22 cellular contexts compared by ENCODE assay signal in the genomic region with DNA sequence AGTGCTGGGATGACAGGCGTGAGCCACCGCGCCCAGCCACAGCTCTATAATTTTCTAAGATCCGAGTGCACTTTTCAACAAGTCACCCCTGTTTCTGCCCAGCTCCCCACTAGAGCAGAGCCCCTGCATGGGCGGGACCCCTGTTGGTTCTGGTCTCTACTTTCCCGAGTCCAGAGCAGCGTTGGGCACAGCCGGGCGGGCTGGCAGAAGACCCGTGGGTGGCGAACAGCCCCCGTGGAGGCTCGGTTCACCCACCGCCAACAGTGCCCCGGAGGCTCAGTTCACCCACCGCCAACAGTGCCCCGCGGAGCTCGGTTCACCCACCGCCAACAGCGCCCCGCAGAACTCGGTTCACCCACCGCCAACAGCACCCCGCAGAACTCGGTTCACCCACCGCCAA. TPM values are rescaled to one million over a fixed set of nuclear protein-coding genes. Genes with fewer than 3 reads are reported as not detected.
"Had no signal": no experiment of that assay in that cellular context is flagged by ENCODE, and none has a peak within 500 bp of the region (broad histone marks: within the 10 kb centered on the region; RNA-seq: fewer than 3 reads in every experiment).

No MANE protein-coding gene starts in this region.

- H3K36me3 Mint-ChIP-seq: activated naive CD4-positive, alpha-beta T cell treated with anti-CD3 and anti-CD28 coated beads, Interleukin-2, amount 50 U/mL, for 72 hours had no signal

- H3K9me3 Mint-ChIP-seq: activated naive CD4-positive, alpha-beta T cell treated with anti-CD3 and anti-CD28 coated beads, Interleukin-2, amount 50 U/mL, for 72 hours; T-helper 2 cell treated with Interferon-gamma antibody and Interleukin-4, amounts not matched to agents 5 μg/mL and 100 μg/mL, for 36 hours had no signal

- H3K36me3 ChIP-seq: left lung, neutrophil, ovary, spleen had no signal

- H3K4me1 ChIP-seq: body of pancreas had no signal

- H3K9me3 ChIP-seq: body of pancreas, left lung, neutrophil, ovary had no signal

- ATAC-seq: activated CD8-positive, alpha-beta T cell treated with anti-CD3 and anti-CD28 coated beads, Interleukin-2, amount 10 ng/mL, durations not matched to agents 7 days and 5 days; activated naive CD4-positive, alpha-beta T cell treated with anti-CD3 and anti-CD28 coated beads, Interleukin-2, amount 50 U/mL, for 72 hours; activated T-cell treated with anti-CD3 and anti-CD28 coated beads, Interleukin-2, amount 50 U/mL, for 72 hours; body of pancreas; left lung had no signal

- H3K27ac ChIP-seq: body of pancreas, epithelial cell of prostate, left lung, neutrophil, ovary, spleen had no signal

- H3K4me1 Mint-ChIP-seq: mesothelial cell of epicardium had no signal

- H3K27me3 Mint-ChIP-seq: activated B cell treated with CpG ODN at 0.5 μM for 24 hours had no signal

- DNase-seq: activated B cell treated with CpG ODN at 0.5 μM for 24 hours; activated CD4-positive, alpha-beta T cell treated with anti-CD3 and anti-CD28 coated beads, Interleukin-2, amount 50 U/mL, for 1 hour; activated CD8-positive, alpha-beta T cell treated with anti-CD3 and anti-CD28 coated beads, Interleukin-2, amount 10 ng/mL, durations not matched to agents 7 days and 5 days; activated naive CD4-positive, alpha-beta T cell; activated T-cell treated with anti-CD3 and anti-CD28 coated beads for 4 hours; activated T-cell treated with anti-CD3 and anti-CD28 coated beads, Interleukin-2, amount 50 U/mL, for 72 hours; body of pancreas; effector CD8-positive, alpha-beta T cell; naive B cell; nephron progenitor cell; ovary; retina; spleen; stimulated activated naive CD4-positive, alpha-beta T cell; T-helper 1 cell; trophoblast cell had no signal

- H3K4me3 ChIP-seq: body of pancreas, left lung, ovary, spleen had no signal

- H3K4me3 Mint-ChIP-seq: activated B cell treated with CpG ODN at 0.5 μM for 24 hours; activated CD8-positive, alpha-beta T cell treated with anti-CD3 and anti-CD28 coated beads, Interleukin-2, amount 10 ng/mL, durations not matched to agents 7 days and 5 days; activated T-cell treated with anti-CD3 and anti-CD28 coated beads, Interleukin-2, amount 50 U/mL, for 72 hours; mesothelial cell of epicardium; nephron progenitor cell; T-helper 2 cell treated with Interferon-gamma antibody and Interleukin-4, amounts not matched to agents 5 μg/mL and 100 μg/mL, for 36 hours had no signal

- H3K27me3 ChIP-seq: body of pancreas, ovary had no signal

- H3K27ac Mint-ChIP-seq: activated B cell treated with CpG ODN at 0.5 μM for 24 hours; activated CD8-positive, alpha-beta T cell treated with anti-CD3 and anti-CD28 coated beads, Interleukin-2, amount 10 ng/mL, durations not matched to agents 7 days and 5 days; activated naive CD4-positive, alpha-beta T cell treated with anti-CD3 and anti-CD28 coated beads, Interleukin-2, amount 50 U/mL, for 72 hours; activated T-cell treated with anti-CD3 and anti-CD28 coated beads, Interleukin-2, amount 50 U/mL, for 72 hours; mesothelial cell of epicardium; T-helper 2 cell treated with Interferon-gamma antibody and Interleukin-4, amounts not matched to agents 5 μg/mL and 100 μg/mL, for 36 hours had no signal

RNA-seq across cellular contexts. Expression of gene GRTP1, which starts 48.5 kb away (rescaled TPM):
- total RNA-seq: activated B cell treated with CpG ODN at 0.5 μM for 24 hours; activated CD8-positive, alpha-beta T cell treated with anti-CD3 and anti-CD28 coated beads, Interleukin-2, amount 10 ng/mL, durations not matched to agents 7 days and 5 days had no signal
